In genomic region chr5:167844173-167844572, GRCh38 we compare ENCODE assay signal across 21 cellular contexts.
DNase-seq lines count a peak whose midpoint lies in the region; ATAC-seq, FAIRE-seq and TF ChIP-seq lines count a peak whose summit lies in the region.
"Had no signal": no experiment of that assay in that cellular context is flagged by ENCODE, and none has a peak within 500 bp of the region (broad histone marks: within the 10 kb centered on the region; RNA-seq: fewer than 3 reads in every experiment).

No MANE protein-coding gene starts in this region.

- TF ChIP-seq POLR2A in A549 (IDR thresholded peaks at IDR 0.05; ENCODE audit: low read length) (no peak), NB4 (IDR thresholded peaks at IDR 0.05; ENCODE audit: extremely low read depth, insufficient read length) (no peak)

- peak overlapping the region; percentile 4 for H2BK120ac ChIP-seq in mesendoderm (ENCODE audit: low read depth, low read length)

- H3K27me3 ChIP-seq in mesendoderm (ENCODE audit: insufficient read depth, low read length, poor library complexity) (no peaks in the 10 kb centered on the region), smooth muscle cell (ENCODE audit: low read depth) (no peaks in the 10 kb centered on the region)
- H3K27me3 ChIP-seq: BE2C; BLaER1 treated with 17β-estradiol and CSF1 and Interleukin-3, amounts not matched to agents 10 nM and 100 nM had no signal

- ATAC-seq in A549 (no peak), Right ventricle myocardium inferior (no peak)
- ATAC-seq: GM23338, HCT116 had no signal

- intact Hi-C loops in Right ventricle myocardium inferior (cut with DNase I) = no loop called here

- no peak overlapping the region for H3K4me3 ChIP-seq in A549
- H3K4me3 ChIP-seq in NB4 (ENCODE audit: low read depth, low read length) = no peak overlapping the region
- no peak overlapping the region for H3K4me3 ChIP-seq in mesendoderm (ENCODE audit: low read length)
- no peak overlapping the region for H3K4me3 ChIP-seq in smooth muscle cell
- H3K4me3 ChIP-seq: BLaER1 treated with 17β-estradiol and CSF1 and Interleukin-3, amounts not matched to agents 10 nM and 100 nM; GM23338 had no signal

- no peak overlapping the region for H3K4ac ChIP-seq in mesendoderm (ENCODE audit: low read depth, low read length)

- H3K9ac ChIP-seq in mesendoderm (ENCODE audit: low read length) = no peak overlapping the region
- H3K9ac ChIP-seq in smooth muscle cell (ENCODE audit: low read depth) = no peak overlapping the region
- H3K9ac ChIP-seq: BLaER1 treated with 17β-estradiol and CSF1 and Interleukin-3, amounts not matched to agents 10 nM and 100 nM had no signal

- no peak overlapping the region for H2AFZ ChIP-seq in smooth muscle cell (ENCODE audit: low read depth)
- H2AFZ ChIP-seq: GM23338 had no signal

- H3K79me1 ChIP-seq in mesendoderm (ENCODE audit: low read length) = no peaks in the 10 kb centered on the region

- DNase-seq in A549 (ENCODE audit: low read depth in 1 of 2, low spot score in 1 of 2) (no peak), NB4 (ENCODE audit: low read depth) (peak; percentile 2), mesendoderm (no peak), Right ventricle myocardium inferior (ENCODE audit: missing footprints) (no peak), NCI-H1694 treated with DMSO at 0.1 percent for 48 hours (lab: John Stamatoyannopoulos, UW) (no peak), smooth muscle cell (lab: John Stamatoyannopoulos, UW; ENCODE audit: unreplicated experiment) (no peak)
- DNase-seq: 8988T; AML-193; BE2C; CD4-positive, alpha-beta T cell; CD8-positive, alpha-beta memory T cell; DMS 273 treated with DMSO at 0.1 percent for 48 hours; DMS79 treated with DMSO at 0.1 percent for 48 hours; GF-D8; H9 had no signal

- TF ChIP-seq RAD21 in A549 (conservative IDR thresholded peaks at IDR 0.05 in 1 of 2, IDR thresholded peaks at IDR 0.05 in 1 of 2) = no peak

- no peak overlapping the region for H2BK15ac ChIP-seq in mesendoderm (replicated peaks; ENCODE audit: low read depth)

- no peak overlapping the region for H4K8ac ChIP-seq in mesendoderm (ENCODE audit: low read depth, low read length)

- no peaks in the 10 kb centered on the region for H3F3A ChIP-seq in smooth muscle cell (ENCODE audit: low read depth)

- H2BK5ac ChIP-seq in mesendoderm (ENCODE audit: low read length) = no peak overlapping the region

- no peak overlapping the region for H3K4me2 ChIP-seq in A549
- no peak overlapping the region for H3K4me2 ChIP-seq in mesendoderm (ENCODE audit: low read length)
- H3K4me2 ChIP-seq in smooth muscle cell = no peak overlapping the region
- H3K4me2 ChIP-seq: GM23338 had no signal

- TF ChIP-seq CTCF in A549 (IDR thresholded peaks at IDR 0.05) = no peak
- TF ChIP-seq CTCF in NB4 (IDR thresholded peaks at IDR 0.05; ENCODE audit: low read depth, low read length) = no peak
- no peak for TF ChIP-seq CTCF in smooth muscle cell (IDR thresholded peaks at IDR 0.05; ENCODE audit: borderline replicate concordance, insufficient read depth, poor library complexity, severe bottlenecking)

- H4K5ac ChIP-seq in mesendoderm (ENCODE audit: low read length) = no peak overlapping the region

- H4K20me1 ChIP-seq in smooth muscle cell (ENCODE audit: low read depth) = no peaks in the 10 kb centered on the region
- H4K20me1 ChIP-seq: BLaER1 treated with 17β-estradiol and CSF1 and Interleukin-3, amounts not matched to agents 10 nM and 100 nM had no signal

- H2AK5ac ChIP-seq in mesendoderm (ENCODE audit: low read length) = no peak overlapping the region

- no peak for TF ChIP-seq EP300 in A549 (IDR thresholded peaks at IDR 0.05)

- no peaks in the 10 kb centered on the region for H3K4me1 ChIP-seq in A549
- H3K4me1 ChIP-seq in mesendoderm (ENCODE audit: control insufficient read depth, low read depth, low read length) = peaks cover 9% of the 10 kb centered on the region
- no peaks in the 10 kb centered on the region for H3K4me1 ChIP-seq in smooth muscle cell (ENCODE audit: low read depth)
- H3K4me1 ChIP-seq: BE2C had no signal

- WGBS in A549 (ENCODE audit: missing lambda C conversion rate) = 12% methylated on average over 4 of the region's 4 CpGs
- WGBS in mesendoderm (ENCODE audit: extremely low coverage, insufficient coverage, low lambda C conversion rate) = no CpG with 5 or more reads among the region's 4 CpGs
- 89% methylated on average over 4 of the region's 4 CpGs for WGBS in smooth muscle cell (ENCODE audit: low lambda C conversion rate)

- CTCF ChIA-PET in A549 (lab: Yijun Ruan, JAX) = no interaction called here

- H3K27ac ChIP-seq in A549 = no peak overlapping the region
- H3K27ac ChIP-seq in mesendoderm (ENCODE audit: low read depth, low read length) = no peak overlapping the region
- H3K27ac ChIP-seq in smooth muscle cell (ENCODE audit: low read depth) = no peak overlapping the region
- H3K27ac ChIP-seq: BLaER1 treated with 17β-estradiol and CSF1 and Interleukin-3, amounts not matched to agents 10 nM and 100 nM had no signal

- no peak overlapping the region for H3K18ac ChIP-seq in mesendoderm (ENCODE audit: low read length)

- no peak overlapping the region for H3K56ac ChIP-seq in mesendoderm (ENCODE audit: low read length)

- no peak overlapping the region for H3K23ac ChIP-seq in mesendoderm (ENCODE audit: low read length)

- H3K36me3 ChIP-seq in mesendoderm (ENCODE audit: control insufficient read depth, insufficient read depth, low read length) (no peaks in the 10 kb centered on the region), smooth muscle cell (ENCODE audit: low read depth) (no peaks in the 10 kb centered on the region)
- H3K36me3 ChIP-seq: BE2C had no signal

- POLR2A ChIA-PET in A549 (lab: Yijun Ruan, JAX) = no interaction called here

- FAIRE-seq in A549 (lab: Jason Lieb, UNC) = peak; percentile 28
- FAIRE-seq: D721Med, GM12891, GM18507 had no signal

- H3K9me3 ChIP-seq in A549 (no peaks in the 10 kb centered on the region; the same call in 2 of the 3 replicates), smooth muscle cell (replicated peaks; ENCODE audit: low read depth) (no peaks in the 10 kb centered on the region)
- H3K9me3 ChIP-seq: BE2C had no signal

- H3K79me2 ChIP-seq in mesendoderm (ENCODE audit: control insufficient read depth, insufficient read depth, low read length) (no peaks in the 10 kb centered on the region), smooth muscle cell (ENCODE audit: low read depth) (no peaks in the 10 kb centered on the region)

TF ChIP-seq in A549, 52 proteins besides CTCF, POLR2A, EP300 and RAD21:
- TF ChIP-seq RARB (CRISPR knock-in tag; IDR thresholded peaks at IDR 0.05) (no peak), CHD2 (IDR thresholded peaks at IDR 0.05; ENCODE audit: low read length, partially characterized antibody) (no peak), MAFK (IDR thresholded peaks at IDR 0.05; ENCODE audit: partially characterized antibody) (no peak), FOSB (CRISPR knock-in tag; IDR thresholded peaks at IDR 0.05) (no peak), HOXA7 (CRISPR knock-in tag; IDR thresholded peaks at IDR 0.05) (no peak), ZFP36 (IDR thresholded peaks at IDR 0.05; ENCODE audit: borderline replicate concordance, partially characterized antibody) (no peak), ELK1 (IDR thresholded peaks at IDR 0.05; ENCODE audit: low read depth, low read length) (no peak), CBX2 (IDR thresholded peaks at IDR 0.05; ENCODE audit: borderline replicate concordance, low read depth) (no peak), SREBF2 (IDR thresholded peaks at IDR 0.05) (no peak), ZC3H11A (IDR thresholded peaks at IDR 0.05) (no peak), CEBPB (IDR thresholded peaks at IDR 0.05) (no peak), EHMT2 (IDR thresholded peaks at IDR 0.05; ENCODE audit: low read depth) (no peak), ATOH8 (CRISPR knock-in tag; IDR thresholded peaks at IDR 0.05; ENCODE audit: low read depth) (no peak), JUNB (IDR thresholded peaks at IDR 0.05) (no peak)
